ENCODE assay signal across 17 cellular contexts in the genomic region with DNA sequence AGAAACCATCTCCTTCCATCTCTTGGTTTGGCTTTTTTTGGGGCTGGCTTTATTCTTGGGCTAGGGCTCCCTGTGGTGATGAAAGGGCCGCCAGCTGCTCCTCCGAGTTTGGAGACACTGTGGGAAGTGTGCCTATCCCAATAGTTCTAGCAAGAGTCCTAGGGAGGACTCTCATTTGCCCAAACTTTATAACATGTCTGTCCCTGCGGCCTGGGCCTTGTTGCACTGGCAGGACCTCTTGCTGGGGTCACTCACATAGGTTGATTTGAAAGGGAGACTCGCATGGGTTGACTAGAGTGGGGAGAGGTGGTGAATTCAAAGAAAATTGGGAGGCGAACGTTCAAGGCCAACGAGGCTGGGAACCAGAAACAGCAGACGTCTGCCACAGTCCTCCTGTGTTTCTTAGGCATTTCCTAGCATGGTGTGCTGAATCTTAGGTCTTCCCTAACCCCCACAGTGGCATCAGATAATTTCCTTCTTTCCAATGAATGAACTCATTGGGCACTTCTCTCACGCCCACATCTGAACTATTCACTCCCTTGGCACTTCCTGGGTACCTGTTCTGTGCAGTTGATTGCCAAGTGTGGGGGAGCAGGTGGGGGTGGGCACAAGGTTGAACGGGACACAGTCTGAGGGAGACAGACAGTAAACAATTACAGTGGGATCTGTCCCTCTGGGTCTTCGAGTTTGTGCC. TPM values are rescaled to one million over a fixed set of nuclear protein-coding genes. Genes with fewer than 3 reads are reported as not detected.
DNase-seq lines count a peak whose midpoint lies in the region; FAIRE-seq and TF ChIP-seq lines count a peak whose summit lies in the region.
"Had no signal": no experiment of that assay in that cellular context is flagged by ENCODE, and none has a peak within 500 bp of the region (broad histone marks: within the 10 kb centered on the region; RNA-seq: fewer than 3 reads in every experiment).

No MANE protein-coding gene starts in this region.

- H3K4me3 ChIP-seq in bronchial epithelial cell (ENCODE audit: low read depth, low read length), result no peak overlapping the region
- no peak overlapping the region for H3K4me3 ChIP-seq in BE2C (ENCODE audit: low read depth, low read length)

- TF ChIP-seq CTCF in bronchial epithelial cell (IDR thresholded peaks at IDR 0.05; ENCODE audit: insufficient read depth, low read length, severe bottlenecking) (no peak), BE2C (IDR thresholded peaks at IDR 0.05; ENCODE audit: low read depth, low read length) (no peak)

- no peaks in the 10 kb centered on the region for H3K4me1 ChIP-seq in BE2C

- no peaks in the 10 kb centered on the region for H3K27me3 ChIP-seq in bronchial epithelial cell (ENCODE audit: control insufficient read depth, insufficient read depth, low read length)
- no peaks in the 10 kb centered on the region for H3K27me3 ChIP-seq in BE2C

- no peaks in the 10 kb centered on the region for H3K9me3 ChIP-seq in BE2C

- H3K36me3 ChIP-seq in bronchial epithelial cell (ENCODE audit: control insufficient read depth, insufficient read depth, low read length) (no peaks in the 10 kb centered on the region), BE2C (no peaks in the 10 kb centered on the region)

- no peak for FAIRE-seq in bronchial epithelial cell (lab: Jason Lieb, UNC)

- DNase-seq in activated effector memory CD4-positive, alpha-beta T cell treated with anti-CD3 and anti-CD28 coated beads, Interleukin-2, amount 50 U/mL, for 16 hours, result peak; percentile 25
- DNase-seq in activated effector memory CD4-positive, alpha-beta T cell treated with Interleukin-2 at 50 U/mL for 16 hours, result no peak
- DNase-seq in bronchial epithelial cell (ENCODE audit: low read depth), result peak; percentile 64
- DNase-seq in kidney glomerular epithelial cell (lab: John Stamatoyannopoulos, UW), result peak; percentile 91
- peak; percentile 81 for DNase-seq in renal cortical epithelial cell (ENCODE audit: low read depth)
- no peak for DNase-seq in OCI-M2 (lab: John Stamatoyannopoulos, UW; ENCODE audit: unreplicated experiment)
- no peak for DNase-seq in BE2C
- no peak for DNase-seq in cortex of kidney (lab: John Stamatoyannopoulos, UW)
- DNase-seq: 8988T; CD4-positive, alpha-beta memory T cell; H7; NCI-H1105 treated with DMSO at 0.1 percent for 48 hours; NCI-H187; NCI-H226; NCI-H524 treated with DMSO at 0.1 percent for 48 hours; NK-92 treated with Interleukin-12 subunit alpha and Interleukin-12 subunit beta, amount 100 ng/mL, for 24 hours; OCI-M1 had no signal

RNA-seq across cellular contexts. Expression of gene NIFK, which starts 26.8 kb away (rescaled TPM):
- 65.0 and 66.6 TPM in 2 replicates for total RNA-seq in bronchial epithelial cell
- total RNA-seq in renal cortical epithelial cell, result 87.5 and 104 TPM in 2 replicates
- polyA plus RNA-seq in BE2C (2012; ENCODE audit: insufficient read depth, insufficient read length, low read depth), result 53.1 TPM

RNA-seq across cellular contexts. Expression of gene TSN, which starts 45.5 kb away (rescaled TPM):
- total RNA-seq in bronchial epithelial cell, result 46.1 and 49.5 TPM in 2 replicates
- 81.1 and 83.8 TPM in 2 replicates for total RNA-seq in renal cortical epithelial cell
- 65.3 TPM for polyA plus RNA-seq in BE2C (2012; ENCODE audit: insufficient read depth, insufficient read length, low read depth)

Comparison
In these comparisons a context has a peak if more than half of its experiments do, and no peak if none do; other contexts are left out.
1. DNase-seq: peak in activated effector memory CD4-positive, alpha-beta T cell treated with anti-CD3 and anti-CD28 coated beads, Interleukin-2, amount 50 U/mL, for 16 hours (single experiment), bronchial epithelial cell (single experiment), kidney glomerular epithelial cell (single experiment) and renal cortical epithelial cell (single experiment); none in activated effector memory CD4-positive, alpha-beta T cell treated with Interleukin-2 at 50 U/mL for 16 hours (single experiment), OCI-M2 (single experiment), BE2C (single experiment) and cortex of kidney (single experiment).